In genomic region chr4:26402017-26402416, GRCh38 we compare ENCODE assay signal across 7 cellular contexts.
DNase-seq lines count a peak whose midpoint lies in the region; ATAC-seq, FAIRE-seq and TF ChIP-seq lines count a peak whose summit lies in the region.
"Not testable (repeated sequence)": the region's sequence is repeated elsewhere in the genome, so short reads cannot be mapped to it uniquely, and the experiment has no call there.

No MANE protein-coding gene starts in this region.

- H3K27me3 ChIP-seq in KMS-11 (ENCODE audit: insufficient read depth, low read depth); GM12878 (replicated peaks in 1 of 2; ENCODE audit: control insufficient read depth in 2 of 2, insufficient read depth in 2 of 2, low read length in 1 of 2): not testable (repeated sequence)

- not testable (repeated sequence) for H3K4me3 Mint-ChIP-seq in T-helper 1 cell treated with Interleukin-12 subunit alpha and Interleukin-12 subunit beta and Interleukin-4 antibody, amounts not matched to agents 30 μg/mL and 1 μg/mL, for 36 hours; memory B cell; stimulated activated effector memory CD8-positive, alpha-beta T cell treated with anti-CD3 and anti-CD28 coated beads, Interleukin-12 subunit alpha, Interleukin-12 subunit beta, amount 100 ng/mL, for 72 hours

- H3K9me3 ChIP-seq in GM12878 (replicated peaks; ENCODE audit: control insufficient read depth, insufficient read depth, low read length): peaks cover 16% of the 10 kb centered on the region

- not testable (repeated sequence) for TF ChIP-seq POLR2A in GM12878 (IDR thresholded peaks at IDR 0.05; ENCODE audit: low read depth, low read length)

- H3K36me3 ChIP-seq in KMS-11 (ENCODE audit: insufficient read depth): not testable (repeated sequence)
- H3K36me3 ChIP-seq in GM12878 (ENCODE audit: control insufficient read depth in 2 of 2, insufficient read depth in 2 of 2, low read length in 1 of 2): peaks cover 0 to 11% of the 10 kb centered on the region in 2 experiments; a peak in 2 of 4 replicates

- H3K4me1 ChIP-seq in KMS-11 (ENCODE audit: low read depth, poor library complexity, severe bottlenecking): peaks cover 23% of the 10 kb centered on the region
- H3K4me1 ChIP-seq in GM12878 (ENCODE audit: control insufficient read depth, insufficient read depth, low read length): not testable (repeated sequence)

- H3K27me3 Mint-ChIP-seq in T-helper 1 cell treated with Interleukin-12 subunit alpha and Interleukin-12 subunit beta and Interleukin-4 antibody, amounts not matched to agents 30 μg/mL and 1 μg/mL, for 36 hours (ENCODE audit: low read depth); memory B cell: not testable (repeated sequence)

- H3K27ac ChIP-seq in KMS-11; GM12878 (ENCODE audit: control insufficient read depth, insufficient read depth): not testable (repeated sequence)

- not testable (repeated sequence) for TF ChIP-seq EP300 in GM12878 (IDR thresholded peaks at IDR 0.05; ENCODE audit: borderline replicate concordance in 1 of 2, control insufficient read depth in 1 of 2, low read depth in 2 of 2, low read length in 2 of 2)

- H3K4me1 Mint-ChIP-seq in T-helper 1 cell treated with Interleukin-12 subunit alpha and Interleukin-12 subunit beta and Interleukin-4 antibody, amounts not matched to agents 30 μg/mL and 1 μg/mL, for 36 hours (ENCODE audit: low read depth): peaks cover 29% of the 10 kb centered on the region
- not testable (repeated sequence) for H3K4me1 Mint-ChIP-seq in memory B cell
- peaks cover 22% of the 10 kb centered on the region for H3K4me1 Mint-ChIP-seq in stimulated activated effector memory CD8-positive, alpha-beta T cell treated with anti-CD3 and anti-CD28 coated beads, Interleukin-12 subunit alpha, Interleukin-12 subunit beta, amount 100 ng/mL, for 72 hours

- H3K9me3 Mint-ChIP-seq in T-helper 1 cell treated with Interleukin-12 subunit alpha and Interleukin-12 subunit beta and Interleukin-4 antibody, amounts not matched to agents 30 μg/mL and 1 μg/mL, for 36 hours: peaks cover 17% of the 10 kb centered on the region
- not testable (repeated sequence) for H3K9me3 Mint-ChIP-seq in memory B cell; stimulated activated effector memory CD8-positive, alpha-beta T cell treated with anti-CD3 and anti-CD28 coated beads, Interleukin-12 subunit alpha, Interleukin-12 subunit beta, amount 100 ng/mL, for 72 hours

- intact Hi-C loops in GM12878 (cut with micrococcal nuclease; ENCODE audit: unreplicated experiment): not testable (repeated sequence)

- FAIRE-seq in GM12878 (lab: Jason Lieb, UNC): not testable (repeated sequence)

- H3K27ac Mint-ChIP-seq in T-helper 1 cell treated with Interleukin-12 subunit alpha and Interleukin-12 subunit beta and Interleukin-4 antibody, amounts not matched to agents 30 μg/mL and 1 μg/mL, for 36 hours: peak overlapping the region; percentile 17
- peak overlapping the region; percentile 29 for H3K27ac Mint-ChIP-seq in memory B cell
- H3K27ac Mint-ChIP-seq in stimulated activated effector memory CD8-positive, alpha-beta T cell treated with anti-CD3 and anti-CD28 coated beads, Interleukin-12 subunit alpha, Interleukin-12 subunit beta, amount 100 ng/mL, for 72 hours: peak overlapping the region; percentile 73

- H3K4me2 ChIP-seq in KMS-11 (peak overlapping the region; percentile 42; the same call in 1 of the 2 replicates), GM12878 (ENCODE audit: control insufficient read depth, insufficient read depth) (peak overlapping the region; percentile 15; the same call in 1 of the 2 replicates)

- BruUV-seq in GM12878 (replicated peaks; lab: Mats Ljungman, UMichigan): not testable (repeated sequence)

- not testable (repeated sequence) for H2AFZ ChIP-seq in KMS-11 (ENCODE audit: low read depth); GM12878 (ENCODE audit: control insufficient read depth, low read depth, low read length)

- CTCF ChIA-PET in GM12878 (lab: Yijun Ruan, JAX): interaction anchor here (0.8 to 18.7 kb wide), 5 partner anchors 8 to 343 kb away, joined by 3 to 474 read pairs (median 4); no protein-coding TSS in a partner anchor

- SMC1A ChIA-PET in GM12878 (lab: Charles Lee; ENCODE audit: uncharacterized antibody, unreplicated experiment): interaction anchor here (1.2 to 2.8 kb wide), 3 partner anchors 72 to 332 kb away, joined by 3 to 12 read pairs (median 6); no protein-coding TSS in a partner anchor

- in situ Hi-C loops in GM12878 (cut with MboI): loop anchor here (10.0 kb wide), 1 partner anchor 347 kb away; no protein-coding TSS in a partner anchor

- 94% methylated on average over 3 of the region's 3 CpGs for WGBS in GM12878 (ENCODE audit: insufficient coverage, insufficient replicate concordance, low lambda C conversion rate, missing lambda C conversion rate)

- ATAC-seq in GM18517 (IDR thresholded peaks at IDR 0.05; ENCODE audit: unreplicated experiment) (peak; percentile 9), GM19463 (IDR thresholded peaks at IDR 0.05; ENCODE audit: unreplicated experiment) (peak; percentile 4)
- not testable (repeated sequence) for ATAC-seq in GM12878; memory B cell (ENCODE audit: low read depth); stimulated activated effector memory CD8-positive, alpha-beta T cell treated with anti-CD3 and anti-CD28 coated beads, Interleukin-12 subunit alpha, Interleukin-12 subunit beta, amount 100 ng/mL, for 72 hours

- H3K36me3 Mint-ChIP-seq in T-helper 1 cell treated with Interleukin-12 subunit alpha and Interleukin-12 subunit beta and Interleukin-4 antibody, amounts not matched to agents 30 μg/mL and 1 μg/mL, for 36 hours (ENCODE audit: low read depth): peaks cover 49% of the 10 kb centered on the region
- H3K36me3 Mint-ChIP-seq in memory B cell: peaks cover 21% of the 10 kb centered on the region
- peaks cover 100% of the 10 kb centered on the region for H3K36me3 Mint-ChIP-seq in stimulated activated effector memory CD8-positive, alpha-beta T cell treated with anti-CD3 and anti-CD28 coated beads, Interleukin-12 subunit alpha, Interleukin-12 subunit beta, amount 100 ng/mL, for 72 hours

- not testable (repeated sequence) for H3K4me3 ChIP-seq in KMS-11 (IDR thresholded peaks at IDR 0.05; ENCODE audit: insufficient read depth, low read depth, low read length); GM12878

- not testable (repeated sequence) for TF ChIP-seq CTCF in KMS-11 (conservative IDR thresholded peaks at IDR 0.05; ENCODE audit: low read depth, low read length); GM12878 (IDR thresholded peaks at IDR 0.05 in 2 of 3, conservative IDR thresholded peaks at IDR 0.05 in 1 of 3; ENCODE audit: control insufficient read depth in 2 of 3, extremely low read depth in 1 of 3, insufficient read depth in 1 of 3, low read depth in 3 of 3, low read length in 3 of 3)

- not testable (repeated sequence) for H3K9ac ChIP-seq in KMS-11; GM12878 (ENCODE audit: control insufficient read depth, insufficient read depth, low read length)

- not testable (repeated sequence) for DNase-seq in GM12878 (ENCODE audit: low read depth, low spot score); memory B cell (ENCODE audit: low spot score in 2 of 2); stimulated activated effector memory CD8-positive, alpha-beta T cell treated with anti-CD3 and anti-CD28 coated beads, Interleukin-12 subunit alpha, Interleukin-12 subunit beta, amount 100 ng/mL, for 72 hours (ENCODE audit: low spot score in 2 of 2)

- POLR2A ChIA-PET in GM12878 (lab: Charles Lee): interaction anchor here (0.7 kb wide), 2 partner anchors 42 to 164 kb away, joined by 4 to 7 read pairs; no protein-coding TSS in a partner anchor

- RAD21 ChIA-PET in GM12878 (lab: Charles Lee; ENCODE audit: unreplicated experiment): interaction anchor here (1.2 to 2.1 kb wide), 2 partner anchors 40 to 72 kb away, joined by 3 to 11 read pairs; no protein-coding TSS in a partner anchor

- H4K20me1 ChIP-seq in KMS-11 (ENCODE audit: insufficient read depth); GM12878 (ENCODE audit: control insufficient read depth, insufficient read depth): not testable (repeated sequence)

- TF ChIP-seq RAD21 in GM12878 (IDR thresholded peaks at IDR 0.05; ENCODE audit: insufficient read depth, low read depth, low read length): not testable (repeated sequence)

- not testable (repeated sequence) for H3K79me2 ChIP-seq in KMS-11 (ENCODE audit: insufficient read depth, low read depth); GM12878 (ENCODE audit: control insufficient read depth, insufficient read depth, low read length)

Comparison
In these comparisons a context has a peak if more than half of its experiments do, and no peak if none do; other contexts are left out.
1. H3K27ac Mint-ChIP-seq: peak in every context shown above with its lines; median percentile 73 in stimulated activated effector memory CD8-positive, alpha-beta T cell treated with anti-CD3 and anti-CD28 coated beads, Interleukin-12 subunit alpha, Interleukin-12 subunit beta, amount 100 ng/mL, for 72 hours; 29 in memory B cell; 17 in T-helper 1 cell treated with Interleukin-12 subunit alpha and Interleukin-12 subunit beta and Interleukin-4 antibody, amounts not matched to agents 30 μg/mL and 1 μg/mL, for 36 hours.